Comparison of ENCODE assay signal across 13 cellular contexts in the genomic region with DNA sequence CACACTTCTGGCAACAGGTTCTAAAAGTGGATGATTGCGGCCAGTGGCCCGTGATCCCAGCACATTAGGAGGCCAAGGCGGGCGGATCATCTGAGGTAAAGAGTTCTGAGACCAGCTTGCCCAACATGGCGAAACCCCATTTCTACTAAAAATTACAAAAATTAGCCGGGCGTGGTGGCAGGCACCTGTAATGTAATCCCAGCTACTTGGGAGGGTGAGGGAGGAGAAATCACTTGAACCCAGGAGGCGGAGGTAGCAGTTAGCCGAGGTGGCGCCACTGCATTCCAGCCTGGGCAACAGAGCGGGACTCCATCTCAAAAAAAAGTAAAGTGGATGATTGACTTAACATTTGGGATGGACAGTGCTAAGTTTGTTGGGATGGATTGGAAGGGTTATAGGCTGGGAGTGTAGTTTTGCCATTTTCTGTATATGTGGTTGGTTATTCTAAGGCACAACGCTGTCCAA. TPM values are rescaled to one million over a fixed set of nuclear protein-coding genes. Genes with fewer than 3 reads are reported as not detected.
A peak's percentile ranks its signal among the peaks of the same experiment; 100 is the strongest.
DNase-seq lines count a peak whose midpoint lies in the region; ATAC-seq and TF ChIP-seq lines count a peak whose summit lies in the region.
"Had no signal": no experiment of that assay in that cellular context is flagged by ENCODE, and none has a peak within 500 bp of the region (broad histone marks: within the 10 kb centered on the region; RNA-seq: fewer than 3 reads in every experiment).

No MANE protein-coding gene starts in this region.

- no peaks in the 10 kb centered on the region for H3K9me2 ChIP-seq in SK-N-SH
- no peaks in the 10 kb centered on the region for H3K9me2 ChIP-seq in SU-DHL-6 (replicated peaks; ENCODE audit: insufficient read depth, low read length)

- POLR2A ChIA-PET in SK-N-SH (lab: Yijun Ruan, JAX) = interaction anchor here (1.2 to 1.7 kb wide), 2 partner anchors 10 to 45 kb away, joined by 3 to 4 read pairs; no protein-coding TSS in a partner anchor

- H3K27me3 ChIP-seq in SK-N-SH (ENCODE audit: insufficient read depth) (no peaks in the 10 kb centered on the region), SU-DHL-6 (ENCODE audit: low read length) (no peaks in the 10 kb centered on the region), fibroblast of lung (ENCODE audit: control insufficient read depth, insufficient read depth, low read length) (no peaks in the 10 kb centered on the region), skeletal muscle satellite cell (ENCODE audit: control insufficient read depth, insufficient read depth, low read length) (no peaks in the 10 kb centered on the region)
- H3K27me3 ChIP-seq: tibial nerve had no signal

- H3K4me3 ChIP-seq in SK-N-SH (ENCODE audit: low read depth in 2 of 2, low read length in 1 of 2) (no peak overlapping the region), SU-DHL-6 (ENCODE audit: insufficient read depth, low read length, poor library complexity, severe bottlenecking) (peak overlapping the region; percentile 82), fibroblast of lung (replicated peaks in 1 of 4; ENCODE audit: control extremely low read depth in 1 of 4, insufficient read depth in 1 of 4, low read depth in 3 of 4, low read length in 4 of 4) (peak overlapping the region in 1 of 4 experiments; percentile 91), skeletal muscle satellite cell (ENCODE audit: low read length) (peak overlapping the region; percentile 94)

- no peak overlapping the region for H2AFZ ChIP-seq in SK-N-SH (ENCODE audit: low read depth)
- no peak overlapping the region for H2AFZ ChIP-seq in SU-DHL-6 (ENCODE audit: low read depth, low read length, severe bottlenecking)
- H2AFZ ChIP-seq in fibroblast of lung (ENCODE audit: low read length) = no peak overlapping the region

- H3K4me2 ChIP-seq in SK-N-SH (peak overlapping the region; percentile 73), SU-DHL-6 (ENCODE audit: low read depth, low read length, poor library complexity, severe bottlenecking) (peak overlapping the region; percentile 98), fibroblast of lung (ENCODE audit: extremely low read depth, insufficient read depth, low read length) (peak overlapping the region; percentile 18), skeletal muscle satellite cell (ENCODE audit: low read length) (peak overlapping the region; percentile 79)

- H3K79me2 ChIP-seq in SK-N-SH (ENCODE audit: insufficient read depth) (peaks cover 83% of the 10 kb centered on the region), SU-DHL-6 (ENCODE audit: insufficient read depth, low read length) (peaks cover 89% of the 10 kb centered on the region), fibroblast of lung (ENCODE audit: control insufficient read depth, insufficient read depth, low read length) (peaks cover 86% of the 10 kb centered on the region)

- no peak for TF ChIP-seq RAD21 in SK-N-SH (IDR thresholded peaks at IDR 0.05; ENCODE audit: low read length)

- peaks cover 74% of the 10 kb centered on the region for H4K20me1 ChIP-seq in SK-N-SH (ENCODE audit: insufficient read depth)
- peaks cover 50% of the 10 kb centered on the region for H4K20me1 ChIP-seq in SU-DHL-6 (ENCODE audit: low read depth, low read length)
- H4K20me1 ChIP-seq in fibroblast of lung (ENCODE audit: control insufficient read depth, extremely low read depth, insufficient read depth, low read length) = peaks cover 16% of the 10 kb centered on the region

- DNase-seq in SK-N-SH (no peak), fibroblast of lung (ENCODE audit: low read depth in 2 of 2) (no peak), NCI-H524 treated with DMSO at 0.1 percent for 48 hours (lab: John Stamatoyannopoulos, UW) (no peak), epidermal melanocyte (ENCODE audit: insufficient read length, low spot score) (no peak), GM19240 (ENCODE audit: insufficient read length, low spot score) (no peak)
- DNase-seq: 8988T; KG1; stimulated activated CD4-positive, alpha-beta T cell treated with anti-CD3 and anti-CD28 coated beads, Interleukin-1b, Interleukin-23, amount 100 ng/mL, for 48 hours; T-helper 9 cell had no signal

- no peaks in the 10 kb centered on the region for H3K9me3 ChIP-seq in SK-N-SH
- no peaks in the 10 kb centered on the region for H3K9me3 ChIP-seq in SU-DHL-6 (ENCODE audit: insufficient read depth, low read length)
- H3K9me3 ChIP-seq in fibroblast of lung (ENCODE audit: control insufficient read depth, insufficient read depth, low read depth, low read length) = no peaks in the 10 kb centered on the region
- H3K9me3 ChIP-seq in skeletal muscle satellite cell (replicated peaks; ENCODE audit: low read length) = no peaks in the 10 kb centered on the region
- H3K9me3 ChIP-seq: tibial nerve had no signal

- H3F3A ChIP-seq in SK-N-SH (replicated peaks; ENCODE audit: insufficient read depth) (peaks cover 23% of the 10 kb centered on the region), SU-DHL-6 (ENCODE audit: insufficient read depth) (peaks cover 34% of the 10 kb centered on the region)

- no peak overlapping the region; the same call in 1 of the 2 replicates for H3K9ac ChIP-seq in SK-N-SH
- H3K9ac ChIP-seq in SU-DHL-6 (ENCODE audit: low read length) = peak overlapping the region; percentile 97
- no peak overlapping the region for H3K9ac ChIP-seq in fibroblast of lung (ENCODE audit: insufficient read depth, low read length)
- no peak overlapping the region for H3K9ac ChIP-seq in skeletal muscle satellite cell (ENCODE audit: low read depth, low read length)

- H3K4me1 ChIP-seq in SK-N-SH (ENCODE audit: control insufficient read depth in 1 of 2, insufficient read depth in 2 of 2, low read depth in 1 of 2, low read length in 1 of 2) (peaks cover 10 to 20% of the 10 kb centered on the region in 2 experiments; a peak in 3 of 4 replicates), fibroblast of lung (ENCODE audit: control insufficient read depth, extremely low read depth, insufficient read depth, low read length) (peaks cover 5% of the 10 kb centered on the region), skeletal muscle satellite cell (ENCODE audit: control insufficient read depth, insufficient read depth, low read length) (peaks cover 30% of the 10 kb centered on the region)

- 96% methylated on average over 12 of the region's 12 CpGs for WGBS in SK-N-SH (ENCODE audit: low lambda C conversion rate)

- ATAC-seq in SK-N-SH treated with all-trans-retinoic acid at 6 μM for 48 hours = no peak

- CTCF ChIA-PET in SK-N-SH (lab: Yijun Ruan, JAX) = interaction anchor here (1.7 kb wide), 1 partner anchor 17 kb away, joined by 6 read pairs; no protein-coding TSS in a partner anchor

- H3K27ac ChIP-seq in SK-N-SH (ENCODE audit: low read depth in 2 of 2, low read length in 1 of 2) (0 out of 4 replicates have a peak overlapping the region, but pooled peaks of 1 of the 2 experiments have one; percentile 99), SU-DHL-6 (ENCODE audit: low read depth, low read length) (peak overlapping the region; percentile 29; the same call in 1 of the 2 replicates), fibroblast of lung (ENCODE audit: insufficient read depth, low read length) (no peak overlapping the region)

- TF ChIP-seq CTCF in SK-N-SH (IDR thresholded peaks at IDR 0.05) (no peak), SU-DHL-6 (IDR thresholded peaks at IDR 0.05; ENCODE audit: insufficient read depth, low read length, poor library complexity, severe bottlenecking) (no peak), fibroblast of lung (conservative IDR thresholded peaks at IDR 0.05 in 1 of 2, IDR thresholded peaks at IDR 0.05 in 1 of 2; ENCODE audit: low read depth in 1 of 2, low read length in 2 of 2) (no peak)

- no peak for TF ChIP-seq EP300 in SK-N-SH (IDR thresholded peaks at IDR 0.05; ENCODE audit: borderline replicate concordance in 1 of 2, low read depth in 1 of 2, low read length in 1 of 2)

- H3K36me3 ChIP-seq in SK-N-SH (replicated peaks in 1 of 2; ENCODE audit: control insufficient read depth in 1 of 2, insufficient read depth in 2 of 2, low read length in 1 of 2) (no peaks in the 10 kb centered on the region), SU-DHL-6 (ENCODE audit: low read length) (peaks cover 9% of the 10 kb centered on the region), fibroblast of lung (ENCODE audit: control insufficient read depth, insufficient read depth, low read length) (no peaks in the 10 kb centered on the region), skeletal muscle satellite cell (ENCODE audit: insufficient read depth, low read length) (peaks cover 2% of the 10 kb centered on the region)
- H3K36me3 ChIP-seq: tibial nerve had no signal

TF ChIP-seq in SK-N-SH, 30 proteins besides CTCF, POLR2A, EP300 and RAD21 (continues in another document):
- TF ChIP-seq RFX5 (IDR thresholded peaks at IDR 0.05; ENCODE audit: low read length) (no peak), POLR2AphosphoS5 (IDR thresholded peaks at IDR 0.05; ENCODE audit: low read depth, low read length) (no peak), MEF2A (IDR thresholded peaks at IDR 0.05; ENCODE audit: borderline replicate concordance, low read depth) (no peak), FOXM1 (IDR thresholded peaks at IDR 0.05; ENCODE audit: low read depth) (no peak), TAF1 (IDR thresholded peaks at IDR 0.05; ENCODE audit: borderline replicate concordance, low read depth, low read length) (no peak), TCF12 (IDR thresholded peaks at IDR 0.05) (no peak)

TF ChIP-seq in SK-N-SH treated with all-trans-retinoic acid at 6 μM for 48 hours, 23 proteins besides CTCF, POLR2A, EP300 and RAD21 (continues in another document):
- TF ChIP-seq ZC3H10 (CRISPR knock-in tag; IDR thresholded peaks at IDR 0.05) = no peak
- TF ChIP-seq ZFP3 (CRISPR knock-in tag; IDR thresholded peaks at IDR 0.05) = no peak

RNA-seq across cellular contexts. Expression of a gene that starts 3.4 kb away (rescaled TPM):
- polyA plus RNA-seq in SK-N-SH (2012; rRNA removed) (40.4 and 63.6 TPM in 2 replicates), fibroblast of lung (167 and 175 TPM in 2 replicates)
- polyA plus RNA-seq in SK-N-SH (2012; cell fraction: cytosol; rRNA removed) = 56.7 and 71.8 TPM in 2 replicates
- polyA plus RNA-seq in SK-N-SH (2012; cell fraction: nucleus; rRNA removed) = 40.2 and 90.8 TPM in 2 replicates
- total RNA-seq in fibroblast of lung = 183 and 275 TPM in 2 replicates
- 175 and 191 TPM in 2 replicates for polyA plus RNA-seq in fibroblast of lung (2012)
- 142 and 162 TPM in 2 replicates for polyA minus RNA-seq in fibroblast of lung (ENCODE audit: low replicate concordance)
- 140 and 178 TPM in 2 replicates for total RNA-seq in skeletal muscle satellite cell (2012; rRNA removed)

RNA-seq across cellular contexts. Expression of a gene that starts 44.8 kb away (rescaled TPM):
- polyA plus RNA-seq in SK-N-SH (2012; rRNA removed) (52.9 and 73.2 TPM in 2 replicates), fibroblast of lung (79.6 and 105 TPM in 2 replicates)
- polyA plus RNA-seq in SK-N-SH (2012; cell fraction: cytosol; rRNA removed) = 83.4 and 100 TPM in 2 replicates
- polyA plus RNA-seq in SK-N-SH (2012; cell fraction: nucleus; rRNA removed) = 22.7 and 35.1 TPM in 2 replicates
- total RNA-seq in fibroblast of lung = 59.0 and 68.1 TPM in 2 replicates
- 52.0 and 69.1 TPM in 2 replicates for polyA plus RNA-seq in fibroblast of lung (2012)
- 2.3 and 2.4 TPM in 2 replicates for polyA minus RNA-seq in fibroblast of lung (ENCODE audit: low replicate concordance)
- 40.3 and 48.3 TPM in 2 replicates for total RNA-seq in skeletal muscle satellite cell (2012; rRNA removed)

Comparison
In these comparisons a context has a peak if more than half of its experiments do, and no peak if none do; other contexts are left out.
1. H3K4me2 ChIP-seq: peak in every context shown above with its lines; median percentile 98 in SU-DHL-6; 79 in skeletal muscle satellite cell; 73 in SK-N-SH; 18 in fibroblast of lung.
2. H3K4me3 ChIP-seq: peak in SU-DHL-6 (single experiment) and skeletal muscle satellite cell (single experiment); none in SK-N-SH (0 of 2).